Comparison of ENCODE assay signal across 1 cellular context in genomic region chr1:182677393-182678098, GRCh38.
TF ChIP-seq lines count a peak whose summit lies in the region.

No MANE protein-coding gene starts in this region.

TF ChIP-seq in GM12878, 131 proteins besides CTCF, POLR2A, EP300 and RAD21 (continued from another document and continues in another):
- no peak for TF ChIP-seq NKRF (conservative IDR thresholded peaks at IDR 0.05)
- TF ChIP-seq MEF2A (IDR thresholded peaks at IDR 0.05; ENCODE audit: insufficient read depth, low read depth, low read length): peak; percentile 87
- TF ChIP-seq JUND (IDR thresholded peaks at IDR 0.05; ENCODE audit: low read depth, low read length): no peak
- peak; percentile 47 for TF ChIP-seq EED (IDR thresholded peaks at IDR 0.05; ENCODE audit: low read depth)
- peak; percentile 97 for TF ChIP-seq ATF7 (IDR thresholded peaks at IDR 0.05; ENCODE audit: low read depth)
- peak in 1 of 2 experiments; percentile 88; a peak in 1 of 4 replicates for TF ChIP-seq CEBPB (IDR thresholded peaks at IDR 0.05; ENCODE audit: borderline replicate concordance in 1 of 2, low read depth in 2 of 2, low read length in 2 of 2)
- no peak for TF ChIP-seq ASH2L (IDR thresholded peaks at IDR 0.05; ENCODE audit: borderline replicate concordance, low read depth)
- no peak for TF ChIP-seq WRNIP1 (IDR thresholded peaks at IDR 0.05; ENCODE audit: borderline replicate concordance, low read depth, low read length)
- no peak for TF ChIP-seq POU2F2 (IDR thresholded peaks at IDR 0.05; ENCODE audit: borderline replicate concordance, low read depth, low read length)
- no peak for TF ChIP-seq HCFC1 (IDR thresholded peaks at IDR 0.05; ENCODE audit: low read length)
- peak; percentile 80; the same call in 1 of the 2 replicates for TF ChIP-seq ATF2 (IDR thresholded peaks at IDR 0.05; ENCODE audit: low read length)
- peak; percentile 47 for TF ChIP-seq SPI1 (IDR thresholded peaks at IDR 0.05; ENCODE audit: borderline replicate concordance, insufficient read depth, low read depth, low read length)
- TF ChIP-seq CBFB (IDR thresholded peaks at IDR 0.05; ENCODE audit: low read depth): no peak
- TF ChIP-seq RELB (IDR thresholded peaks at IDR 0.05; ENCODE audit: low read depth): peak; percentile 70; the same call in 1 of the 2 replicates
- TF ChIP-seq ZNF217 (IDR thresholded peaks at IDR 0.05): peak; percentile 70; the same call in 1 of the 2 replicates
- peak; percentile 85; the same call in 1 of the 2 replicates for TF ChIP-seq NFIC (IDR thresholded peaks at IDR 0.05; ENCODE audit: low read depth, low read length)
- no peak for TF ChIP-seq PKNOX1 (IDR thresholded peaks at IDR 0.05)
- no peak for TF ChIP-seq FOXK2 (IDR thresholded peaks at IDR 0.05)
- TF ChIP-seq NR2F1 (conservative IDR thresholded peaks at IDR 0.05): peak; percentile 36
- 0 out of 2 replicates have a peak, but pooled peaks have one; percentile 20 for TF ChIP-seq MLLT1 (IDR thresholded peaks at IDR 0.05)
- TF ChIP-seq JUNB (IDR thresholded peaks at IDR 0.05): peak; percentile 71
- TF ChIP-seq SMC3 (IDR thresholded peaks at IDR 0.05; ENCODE audit: borderline replicate concordance, low read length): no peak; the same call in 1 of the 2 replicates
- no peak for TF ChIP-seq HDAC2 (IDR thresholded peaks at IDR 0.05)
- no peak; the same call in 1 of the 2 replicates for TF ChIP-seq BACH1 (IDR thresholded peaks at IDR 0.05; ENCODE audit: borderline replicate concordance)
- TF ChIP-seq IRF5 (IDR thresholded peaks at IDR 0.05; ENCODE audit: borderline replicate concordance): no peak
- no peak for TF ChIP-seq STAT3 (IDR thresholded peaks at IDR 0.05; ENCODE audit: low read depth, low read length)
- no peak for TF ChIP-seq MYC (IDR thresholded peaks at IDR 0.05; ENCODE audit: insufficient read depth, insufficient read length, insufficient replicate concordance, low read length, severe bottlenecking)
- peak; percentile 79; the same call in 1 of the 2 replicates for TF ChIP-seq NBN (IDR thresholded peaks at IDR 0.05)
- TF ChIP-seq TCF12 (IDR thresholded peaks at IDR 0.05; ENCODE audit: low read depth, low read length): peak; percentile 86
- TF ChIP-seq REST (IDR thresholded peaks at IDR 0.05; ENCODE audit: low read depth, low read length): no peak; the same call in 1 of the 2 replicates
- no peak for TF ChIP-seq YY1 (IDR thresholded peaks at IDR 0.05; ENCODE audit: low read depth, low read length)
- no peak for TF ChIP-seq POLR2AphosphoS2 (IDR thresholded peaks at IDR 0.05; ENCODE audit: low read depth, low read length)
- no peak for TF ChIP-seq NRF1 (conservative IDR thresholded peaks at IDR 0.05; ENCODE audit: low read depth, low read length)
- no peak for TF ChIP-seq ZZZ3 (IDR thresholded peaks at IDR 0.05; ENCODE audit: control insufficient read depth, insufficient read length, low read depth)
- TF ChIP-seq BCLAF1 (IDR thresholded peaks at IDR 0.05): no peak
- no peak for TF ChIP-seq KDM1A (IDR thresholded peaks at IDR 0.05; ENCODE audit: borderline replicate concordance)
- TF ChIP-seq ZBED1 (IDR thresholded peaks at IDR 0.05; ENCODE audit: borderline replicate concordance): peak; percentile 46; the same call in 1 of the 2 replicates
- no peak for TF ChIP-seq TCF7 (IDR thresholded peaks at IDR 0.05; ENCODE audit: borderline replicate concordance)
- TF ChIP-seq HDGF (IDR thresholded peaks at IDR 0.05): no peak
- TF ChIP-seq SP1 (IDR thresholded peaks at IDR 0.05; ENCODE audit: low read depth, low read length): no peak
- peak; percentile 69 for TF ChIP-seq SKIL (IDR thresholded peaks at IDR 0.05; ENCODE audit: low read depth, poor library complexity, severe bottlenecking)
- no peak for TF ChIP-seq RCOR1 (conservative IDR thresholded peaks at IDR 0.05; ENCODE audit: low read depth, low read length)
- no peak for TF ChIP-seq SRF (IDR thresholded peaks at IDR 0.05; ENCODE audit: low read depth in 2 of 2, low read length in 2 of 2)
- no peak for TF ChIP-seq RELA (IDR thresholded peaks at IDR 0.05; ENCODE audit: borderline replicate concordance, partially characterized antibody)
- no peak for TF ChIP-seq RAD51 (IDR thresholded peaks at IDR 0.05)
- TF ChIP-seq PAX8 (IDR thresholded peaks at IDR 0.05): no peak
- no peak for TF ChIP-seq ZNF207 (IDR thresholded peaks at IDR 0.05; ENCODE audit: borderline replicate concordance)
- peak; percentile 75; the same call in 1 of the 2 replicates for TF ChIP-seq TCF3 (IDR thresholded peaks at IDR 0.05; ENCODE audit: borderline replicate concordance, insufficient read depth, low read depth, low read length)
- no peak for TF ChIP-seq SREBF1 (IDR thresholded peaks at IDR 0.05; ENCODE audit: low read length)
- TF ChIP-seq MTA2 (IDR thresholded peaks at IDR 0.05; ENCODE audit: low read depth): peak; percentile 97
- TF ChIP-seq CREM (IDR thresholded peaks at IDR 0.05; ENCODE audit: low read depth): peak; percentile 66; the same call in 1 of the 2 replicates
